In the genomic region with DNA sequence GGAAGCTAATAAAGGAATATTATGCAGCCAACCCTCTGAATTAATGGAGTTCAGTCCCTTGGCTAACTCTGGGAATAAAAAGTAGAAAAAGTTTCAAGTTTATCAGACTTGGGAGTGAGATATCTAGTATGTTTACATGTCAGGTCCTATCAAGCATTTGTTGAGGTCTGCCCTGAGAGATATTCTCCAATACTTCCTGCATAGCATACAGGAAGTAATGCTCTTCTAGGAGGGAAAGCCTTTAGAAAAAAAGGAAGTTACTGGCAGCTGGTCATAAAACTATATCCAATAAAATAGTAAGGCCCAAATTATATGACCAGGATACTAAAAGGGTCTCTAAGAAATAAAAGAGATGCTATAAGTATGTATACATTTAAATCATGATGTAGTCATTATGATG, we compare ENCODE assay signal across 21 cellular contexts.
"Had no signal": no experiment of that assay in that cellular context is flagged by ENCODE, and none has a peak within 500 bp of the region (broad histone marks: within the 10 kb centered on the region; RNA-seq: fewer than 3 reads in every experiment).

No MANE protein-coding gene starts in this region.

- DNase-seq: activated CD4-positive, alpha-beta T cell treated with anti-CD3 and anti-CD28 coated beads for 36 hours; activated CD4-positive, alpha-beta T cell treated with anti-CD3 and anti-CD28 coated beads, Interleukin-2, amount 50 U/mL, for 48 hours; activated naive CD4-positive, alpha-beta T cell treated with Interleukin-2 at 50 U/mL for 16 hours; activated naive CD8-positive, alpha-beta T cell treated with anti-CD3 and anti-CD28 coated beads for 36 hours; activated T-cell treated with anti-CD3 and anti-CD28 coated beads, Interleukin-2, amount 50 U/mL, for 48 hours; colonic mucosa; head of caudate nucleus; hypothalamus; nephron progenitor cell; pancreas; psoas muscle; spleen; stimulated activated CD4-positive, alpha-beta T cell treated with anti-CD3 and anti-CD28 coated beads, Interleukin-4, amount 100 ng/mL, for 1 hour; stimulated activated naive CD4-positive, alpha-beta T cell; testis; trophoblast cell; uterus had no signal

- H3K4me3 ChIP-seq: breast epithelium, colonic mucosa, gastroesophageal sphincter, pancreas, psoas muscle, right atrium auricular region, spleen, testis, uterus had no signal

- H3K27ac ChIP-seq: breast epithelium, colonic mucosa, gastroesophageal sphincter, pancreas, psoas muscle, right atrium auricular region, spleen, testis, uterus had no signal

- H3K27me3 ChIP-seq: breast epithelium, colonic mucosa, gastroesophageal sphincter, pancreas, right atrium auricular region, spleen, testis, uterus had no signal

- FAIRE-seq: pancreas had no signal

- H3K9me3 ChIP-seq: colonic mucosa, gastroesophageal sphincter, pancreas, psoas muscle, right atrium auricular region, testis, uterus had no signal

- H3K36me3 ChIP-seq: breast epithelium, colonic mucosa, gastroesophageal sphincter, pancreas, right atrium auricular region, spleen, uterus had no signal

- H3K4me1 ChIP-seq: breast epithelium, colonic mucosa, gastroesophageal sphincter, pancreas, psoas muscle, right atrium auricular region, spleen, testis, uterus had no signal

- ATAC-seq: activated CD4-positive, alpha-beta T cell treated with anti-CD3 and anti-CD28 coated beads for 36 hours; gastroesophageal sphincter; pancreas; psoas muscle; WTC11 had no signal
